8 cellular contexts compared by ENCODE assay signal in genomic region chr6:24743265-24743943, GRCh38. TPM values are rescaled to one million over a fixed set of nuclear protein-coding genes. Genes with fewer than 3 reads are reported as not detected.
DNase-seq lines count a peak whose midpoint lies in the region; ATAC-seq, FAIRE-seq and TF ChIP-seq lines count a peak whose summit lies in the region.

No MANE protein-coding gene starts in this region.

- H3K4me1 Mint-ChIP-seq in activated T-helper 17 cell treated with anti-CD3 and anti-CD28 coated beads, Interleukin-2, amount 50 U/mL, for 72 hours = peaks cover 17% of the 10 kb centered on the region
- H3K4me1 Mint-ChIP-seq in stimulated activated memory B cell treated with anti-CD40 and anti-IgM and Interleukin-4, amounts not matched to agents 10 μg/mL and 1 μg/mL and 100 μg/mL, for 72 hours = peaks cover 38% of the 10 kb centered on the region
- H3K4me1 Mint-ChIP-seq in endothelial cell (ENCODE audit: unreplicated experiment) = no peaks in the 10 kb centered on the region

- H3K9me3 Mint-ChIP-seq in activated T-helper 17 cell treated with anti-CD3 and anti-CD28 coated beads, Interleukin-2, amount 50 U/mL, for 72 hours = peaks cover 3% of the 10 kb centered on the region
- peaks cover 3% of the 10 kb centered on the region for H3K9me3 Mint-ChIP-seq in stimulated activated memory B cell treated with anti-CD40 and anti-IgM and Interleukin-4, amounts not matched to agents 10 μg/mL and 1 μg/mL and 100 μg/mL, for 72 hours
- no peaks in the 10 kb centered on the region for H3K9me3 Mint-ChIP-seq in endothelial cell (ENCODE audit: unreplicated experiment)

- H3K4me3 ChIP-seq in GM12865 (ENCODE audit: low read depth, low read length) = no peak overlapping the region; the same call in 1 of the 2 replicates

- H3K4me3 Mint-ChIP-seq in activated T-helper 17 cell treated with anti-CD3 and anti-CD28 coated beads, Interleukin-2, amount 50 U/mL, for 72 hours = peak overlapping the region; percentile 57
- peak overlapping the region; percentile 36 for H3K4me3 Mint-ChIP-seq in stimulated activated memory B cell treated with anti-CD40 and anti-IgM and Interleukin-4, amounts not matched to agents 10 μg/mL and 1 μg/mL and 100 μg/mL, for 72 hours
- H3K4me3 Mint-ChIP-seq in endothelial cell (ENCODE audit: unreplicated experiment) = no peak overlapping the region

- H3K27ac Mint-ChIP-seq in activated T-helper 17 cell treated with anti-CD3 and anti-CD28 coated beads, Interleukin-2, amount 50 U/mL, for 72 hours = peak overlapping the region; percentile 85
- peak overlapping the region; percentile 88 for H3K27ac Mint-ChIP-seq in stimulated activated memory B cell treated with anti-CD40 and anti-IgM and Interleukin-4, amounts not matched to agents 10 μg/mL and 1 μg/mL and 100 μg/mL, for 72 hours
- no peak overlapping the region for H3K27ac Mint-ChIP-seq in endothelial cell (ENCODE audit: unreplicated experiment)

- H3K36me3 Mint-ChIP-seq in activated T-helper 17 cell treated with anti-CD3 and anti-CD28 coated beads, Interleukin-2, amount 50 U/mL, for 72 hours (ENCODE audit: low read depth) = no peaks in the 10 kb centered on the region
- H3K36me3 Mint-ChIP-seq in stimulated activated memory B cell treated with anti-CD40 and anti-IgM and Interleukin-4, amounts not matched to agents 10 μg/mL and 1 μg/mL and 100 μg/mL, for 72 hours = no peaks in the 10 kb centered on the region
- H3K36me3 Mint-ChIP-seq in endothelial cell (ENCODE audit: low read depth, unreplicated experiment) = no peaks in the 10 kb centered on the region

- DNase-seq in GM12865 (ENCODE audit: low read depth) = peak; percentile 81
- peak; percentile 70 for DNase-seq in HTR-8/SVneo (ENCODE audit: insufficient read length, low spot score)
- DNase-seq in iPS-NIHi11 (ENCODE audit: low spot score) = peak; percentile 17
- DNase-seq in endothelial cell (ENCODE audit: low spot score) = no peak
- no peak for DNase-seq in C1 segment of cervical spinal cord (lab: John Stamatoyannopoulos, UW)

- no peak for FAIRE-seq in HTR-8/SVneo (lab: Jason Lieb, UNC)

- ATAC-seq in GM21717 (IDR thresholded peaks at IDR 0.05; ENCODE audit: unreplicated experiment) = peak; percentile 91
- ATAC-seq in activated T-helper 17 cell treated with anti-CD3 and anti-CD28 coated beads, Interleukin-2, amount 50 U/mL, for 72 hours (replicated peaks) = peak; percentile 95
- peak; percentile 88 for ATAC-seq in stimulated activated memory B cell treated with anti-CD40 and anti-IgM and Interleukin-4, amounts not matched to agents 10 μg/mL and 1 μg/mL and 100 μg/mL, for 72 hours

- no peaks in the 10 kb centered on the region for H3K27me3 Mint-ChIP-seq in activated T-helper 17 cell treated with anti-CD3 and anti-CD28 coated beads, Interleukin-2, amount 50 U/mL, for 72 hours
- H3K27me3 Mint-ChIP-seq in stimulated activated memory B cell treated with anti-CD40 and anti-IgM and Interleukin-4, amounts not matched to agents 10 μg/mL and 1 μg/mL and 100 μg/mL, for 72 hours = no peaks in the 10 kb centered on the region
- H3K27me3 Mint-ChIP-seq in endothelial cell (ENCODE audit: unreplicated experiment) = no peaks in the 10 kb centered on the region

- no peak for TF ChIP-seq CTCF in GM12865 (IDR thresholded peaks at IDR 0.05; ENCODE audit: insufficient read depth, low read depth, low read length, missing control alignments)
- TF ChIP-seq CTCF in endothelial cell (IDR thresholded peaks at IDR 0.05; ENCODE audit: unreplicated experiment) = no peak

RNA-seq across cellular contexts. Expression of gene C6orf62, which starts 24.4 kb away (rescaled TPM):
- 100 to 1,000 TPM; 106 to 185 TPM for total RNA-seq in activated T-helper 17 cell treated with anti-CD3 and anti-CD28 coated beads, Interleukin-2, amount 50 U/mL, for 72 hours
- 88.8 TPM for total RNA-seq in endothelial cell (ENCODE audit: unreplicated experiment)

RNA-seq across cellular contexts. Expression of gene GMNN, which starts 31.3 kb away (rescaled TPM):
- total RNA-seq in activated T-helper 17 cell treated with anti-CD3 and anti-CD28 coated beads, Interleukin-2, amount 50 U/mL, for 72 hours = 10 to 100 TPM; 61.3 to 80.4 TPM
- total RNA-seq in endothelial cell (ENCODE audit: unreplicated experiment) = 24.7 TPM

RNA-seq across cellular contexts. Expression of gene ARMH2, which starts 55.3 kb away (rescaled TPM):
- under 1 TPM; 0.43 to 0.45 TPM for total RNA-seq in activated T-helper 17 cell treated with anti-CD3 and anti-CD28 coated beads, Interleukin-2, amount 50 U/mL, for 72 hours
- not detected for total RNA-seq in endothelial cell (ENCODE audit: unreplicated experiment)

Comparison
In these comparisons a context has a peak if more than half of its experiments do, and no peak if none do; other contexts are left out.
1. DNase-seq: peak in GM12865 (single experiment), HTR-8/SVneo (single experiment) and iPS-NIHi11 (single experiment); none in endothelial cell (single experiment) and C1 segment of cervical spinal cord (0 of 14).
2. Peak in every context shown above with its lines, with median percentiles within 50 percentile points of each other: ATAC-seq.